In genomic region chr3:156554842-156555687, GRCh38 we compare ENCODE assay signal across 8 cellular contexts. TPM values are rescaled to one million over a fixed set of nuclear protein-coding genes. Genes with fewer than 3 reads are reported as not detected.
DNase-seq lines count a peak whose midpoint lies in the region; ATAC-seq and TF ChIP-seq lines count a peak whose summit lies in the region.

Gene SSR3 (minus strand): TSS chr3:156555117. CDS start chr3:156555089, 28 bp downstream.

- intact Hi-C loops in breast epithelium (cut with DNase I; ENCODE audit: low total_unique reads): no loop called here

- H3K36me3 ChIP-seq in ACC112 (ENCODE audit: insufficient read depth, low read length) (peaks cover 33% of the 10 kb centered on the region), breast epithelium (no peaks in the 10 kb centered on the region), iPS-18a (ENCODE audit: control insufficient read depth, low read depth, low read length) (peaks cover 27% of the 10 kb centered on the region), skeletal muscle satellite cell (ENCODE audit: insufficient read depth, low read length) (peaks cover 33% of the 10 kb centered on the region)

- peak within 1 kb of the TSS; percentile 86 for H3K4me2 ChIP-seq in skeletal muscle satellite cell (ENCODE audit: low read length)

- H3K9ac ChIP-seq in iPS-18a (ENCODE audit: low read length) (peak within 1 kb of the TSS; percentile 96), skeletal muscle satellite cell (ENCODE audit: low read depth, low read length) (peak within 1 kb of the TSS; percentile 98)

- H3K4me1 ChIP-seq in ACC112 (ENCODE audit: control insufficient read depth, insufficient read depth, low read length, unreplicated experiment): peaks cover 27% of the 10 kb centered on the region
- no peaks in the 10 kb centered on the region for H3K4me1 ChIP-seq in breast epithelium
- no peaks in the 10 kb centered on the region for H3K4me1 ChIP-seq in iPS-18a (ENCODE audit: control insufficient read depth, low read depth, low read length)
- peaks cover 29% of the 10 kb centered on the region for H3K4me1 ChIP-seq in skeletal muscle satellite cell (ENCODE audit: control insufficient read depth, insufficient read depth, low read length)

- H3K4me3 ChIP-seq in ACC112 (ENCODE audit: low read depth, low read length): peak within 1 kb of the TSS; percentile 92
- peak within 1 kb of the TSS; percentile 76 to 91 (median 89) for H3K4me3 ChIP-seq in breast epithelium
- peak within 1 kb of the TSS; percentile 97 for H3K4me3 ChIP-seq in iPS-18a (ENCODE audit: low read length)
- peak within 1 kb of the TSS; percentile 96 for H3K4me3 ChIP-seq in skeletal muscle satellite cell (ENCODE audit: low read length)

- peak within 1 kb of the TSS; percentile 88 for H3K27ac ChIP-seq in ACC112 (ENCODE audit: low read depth, low read length)
- H3K27ac ChIP-seq in VCaP: peak within 1 kb of the TSS; percentile 80
- H3K27ac ChIP-seq in breast epithelium: peak within 1 kb of the TSS; percentile 88 to 92
- peak within 1 kb of the TSS; percentile 92 for H3K27ac ChIP-seq in iPS-18a (ENCODE audit: low read length)

- H3K9me3 ChIP-seq in breast epithelium (no peaks in the 10 kb centered on the region), iPS-18a (ENCODE audit: control insufficient read depth, low read depth, low read length) (no peaks in the 10 kb centered on the region), skeletal muscle satellite cell (replicated peaks; ENCODE audit: low read length) (no peaks in the 10 kb centered on the region)

- H3K27me3 ChIP-seq in ACC112 (ENCODE audit: insufficient read depth, low read length): no peaks in the 10 kb centered on the region
- H3K27me3 ChIP-seq in breast epithelium: no peaks in the 10 kb centered on the region
- no peaks in the 10 kb centered on the region for H3K27me3 ChIP-seq in iPS-18a (ENCODE audit: control insufficient read depth, insufficient read depth, low read length)
- H3K27me3 ChIP-seq in skeletal muscle satellite cell (ENCODE audit: control insufficient read depth, insufficient read depth, low read length): no peaks in the 10 kb centered on the region

- peak within 1 kb of the TSS; percentile 84 for H2AFZ ChIP-seq in ACC112 (ENCODE audit: low read length, unreplicated experiment)

- TF ChIP-seq CTCF in VCaP (conservative IDR thresholded peaks at IDR 0.05) (no peak), breast epithelium (IDR thresholded peaks at IDR 0.05) (peak; percentile 69 to 93 (median 89))

- peaks cover 52% of the 10 kb centered on the region for H3K79me2 ChIP-seq in ACC112 (ENCODE audit: control insufficient read depth, insufficient read depth, low read length, unreplicated experiment)

- ATAC-seq in GM18870 (IDR thresholded peaks at IDR 0.05; ENCODE audit: unreplicated experiment) (peak; percentile 96), HG03135 (IDR thresholded peaks at IDR 0.05; ENCODE audit: unreplicated experiment) (peak; percentile 99)

- TF ChIP-seq POLR2A in breast epithelium (IDR thresholded peaks at IDR 0.05): peak; percentile 66

- DNase-seq in NCI-H2196 treated with DMSO at 0.1 percent for 48 hours (lab: John Stamatoyannopoulos, UW; ENCODE audit: unreplicated experiment) (peak; percentile 99), breast epithelium (ENCODE audit: low spot score in 2 of 2) (peak; percentile 99)

RNA-seq across cellular contexts. Expression of gene SSR3, which starts in this region (rescaled TPM):
- total RNA-seq in breast epithelium: 100 to 1,000 TPM; 109 to 156 (median 110) TPM
- 468 and 552 TPM in 2 replicates for total RNA-seq in skeletal muscle satellite cell (2012; rRNA removed)

Comparison
In these comparisons a context has a peak if more than half of its experiments do, and no peak if none do; other contexts are left out.
1. Peak in every context shown above with its lines: DNase-seq, ATAC-seq, H3K4me3 ChIP-seq and H3K27ac ChIP-seq.